In the genomic region with DNA sequence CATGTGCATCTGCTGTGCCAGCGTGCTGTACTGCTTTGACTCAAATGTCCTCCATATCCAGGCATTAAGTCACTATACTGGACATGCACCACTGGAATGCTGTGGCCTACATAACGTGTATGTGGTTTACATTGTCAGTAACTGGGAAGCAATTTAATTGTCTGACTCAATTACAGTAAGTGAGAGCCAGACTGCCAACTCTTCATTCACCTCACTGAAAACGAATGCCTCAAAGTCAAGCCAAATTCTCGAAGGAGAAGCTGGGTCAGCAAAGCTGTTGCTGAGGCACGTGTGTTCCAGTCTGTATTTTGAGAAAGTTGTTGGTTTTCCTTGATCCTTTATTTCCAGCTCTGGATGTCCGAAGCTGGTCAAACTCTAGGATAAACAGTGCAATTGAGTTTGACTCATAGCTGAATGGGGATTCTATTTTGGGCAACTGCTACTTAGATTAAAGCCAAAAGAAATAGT, we compare ENCODE assay signal across 16 cellular contexts.
DNase-seq lines count a peak whose midpoint lies in the region; FAIRE-seq and TF ChIP-seq lines count a peak whose summit lies in the region.
"Had no signal": no experiment of that assay in that cellular context is flagged by ENCODE, and none has a peak within 500 bp of the region (broad histone marks: within the 10 kb centered on the region; RNA-seq: fewer than 3 reads in every experiment).

No MANE protein-coding gene starts in this region.

- POLR2A ChIA-PET in MCF 10A (lab: Yijun Ruan, JAX) = interaction anchor here (0.7 to 1.2 kb wide), 4 partner anchors 17 to 172 kb away, joined by 3 to 4 read pairs (median 3); no protein-coding TSS in a partner anchor

- no peaks in the 10 kb centered on the region for H3K9me3 Mint-ChIP-seq in MCF 10A (ENCODE audit: unreplicated experiment)
- peaks cover 15% of the 10 kb centered on the region for H3K9me3 Mint-ChIP-seq in activated naive CD4-positive, alpha-beta T cell treated with anti-CD3 and anti-CD28 coated beads, Interleukin-2, amount 10 ng/mL, durations not matched to agents 7 days and 5 days

- no TSS peak for BruUV-seq in MCF 10A (replicated peaks; lab: Mats Ljungman, UMichigan)

- no peaks in the 10 kb centered on the region for H3K27me3 Mint-ChIP-seq in MCF 10A (ENCODE audit: insufficient read depth, unreplicated experiment)
- no peaks in the 10 kb centered on the region for H3K27me3 Mint-ChIP-seq in activated naive CD4-positive, alpha-beta T cell treated with anti-CD3 and anti-CD28 coated beads, Interleukin-2, amount 10 ng/mL, durations not matched to agents 7 days and 5 days
- H3K27me3 Mint-ChIP-seq: activated CD8-positive, alpha-beta T cell treated with anti-CD3 and anti-CD28 coated beads for 36 hours had no signal

- intact Hi-C loops in MCF 10A (cut with micrococcal nuclease) (no loop called here), breast epithelium (cut with DNase I; ENCODE audit: low total_unique reads) (loop anchor here (10.0 kb wide), 1 partner anchor 1363 kb away; no protein-coding TSS in a partner anchor)

- in situ Hi-C loops in astrocyte of the spinal cord (cut with HindIII; ENCODE audit: low sequenced_read_pairs) = no loop called here

- H3K4me3 Mint-ChIP-seq in MCF 10A (ENCODE audit: unreplicated experiment) = no peak overlapping the region
- no peak overlapping the region for H3K4me3 Mint-ChIP-seq in activated naive CD4-positive, alpha-beta T cell treated with anti-CD3 and anti-CD28 coated beads, Interleukin-2, amount 10 ng/mL, durations not matched to agents 7 days and 5 days
- H3K4me3 Mint-ChIP-seq: activated CD8-positive, alpha-beta T cell treated with anti-CD3 and anti-CD28 coated beads for 36 hours; nephron had no signal

- H3K27me3 ChIP-seq in breast epithelium = no peaks in the 10 kb centered on the region
- H3K27me3 ChIP-seq: right lobe of liver had no signal

- H3K4me1 ChIP-seq in breast epithelium = no peaks in the 10 kb centered on the region
- H3K4me1 ChIP-seq: HAP-1, left ventricle myocardium inferior, right lobe of liver had no signal

- H3K36me3 Mint-ChIP-seq in MCF 10A (ENCODE audit: insufficient read depth, unreplicated experiment) = no peaks in the 10 kb centered on the region
- no peaks in the 10 kb centered on the region for H3K36me3 Mint-ChIP-seq in activated naive CD4-positive, alpha-beta T cell treated with anti-CD3 and anti-CD28 coated beads, Interleukin-2, amount 10 ng/mL, durations not matched to agents 7 days and 5 days

- TF ChIP-seq CTCF in MCF 10A (IDR thresholded peaks at IDR 0.05; ENCODE audit: unreplicated experiment) (no peak), breast epithelium (IDR thresholded peaks at IDR 0.05) (no peak), astrocyte of the spinal cord (IDR thresholded peaks at IDR 0.05; ENCODE audit: low read depth, low read length) (no peak)

- peak overlapping the region; percentile 64 for H3K27ac Mint-ChIP-seq in MCF 10A (ENCODE audit: low read depth, unreplicated experiment)
- no peak overlapping the region for H3K27ac Mint-ChIP-seq in activated naive CD4-positive, alpha-beta T cell treated with anti-CD3 and anti-CD28 coated beads, Interleukin-2, amount 10 ng/mL, durations not matched to agents 7 days and 5 days
- H3K27ac Mint-ChIP-seq: activated CD8-positive, alpha-beta T cell treated with anti-CD3 and anti-CD28 coated beads for 36 hours; nephron had no signal

- no peak overlapping the region for H3K4me3 ChIP-seq in breast epithelium
- H3K4me3 ChIP-seq in astrocyte of the spinal cord (ENCODE audit: low read depth, low read length) = no peak overlapping the region
- H3K4me3 ChIP-seq: HAP-1, left ventricle myocardium inferior, right lobe of liver had no signal

- CTCF ChIA-PET in MCF 10A (lab: Yijun Ruan, JAX) = interaction anchor here (0.6 to 1.4 kb wide), 5 partner anchors 12 to 538 kb away, joined by 3 to 4 read pairs (median 3); no protein-coding TSS in a partner anchor
- CTCF ChIA-PET in activated naive CD4-positive, alpha-beta T cell treated with anti-CD3 and anti-CD28 coated beads, Interleukin-2, amount 10 ng/mL, durations not matched to agents 7 days and 5 days (lab: Charles Lee) = no interaction called here

- peak; percentile 64 for DNase-seq in MCF 10A (ENCODE audit: unreplicated experiment)
- no peak for DNase-seq in breast epithelium (ENCODE audit: low spot score in 2 of 2)
- DNase-seq in astrocyte of the spinal cord (ENCODE audit: low read depth, low spot score) = peak; percentile 96
- DNase-seq in iris pigment epithelial cell (ENCODE audit: low read depth) = peak; percentile 82
- no peak for DNase-seq in NAMALWA (ENCODE audit: low spot score)
- DNase-seq in activated naive CD4-positive, alpha-beta T cell treated with anti-CD3 and anti-CD28 coated beads, Interleukin-2, amount 10 ng/mL, durations not matched to agents 7 days and 5 days = no peak
- no peak for DNase-seq in H54 (ENCODE audit: insufficient read length, low spot score)
- no peak for DNase-seq in DMS79 (lab: John Stamatoyannopoulos, UW)
- DNase-seq: activated CD8-positive, alpha-beta T cell treated with anti-CD3 and anti-CD28 coated beads for 36 hours; left ventricle myocardium inferior; right lobe of liver; stimulated activated naive CD8-positive, alpha-beta T cell treated with anti-CD3 and anti-CD28 coated beads, Interleukin-15, Interleukin-2, amounts not matched to agents 100 U/mL and 50 U/mL, for 24 hours had no signal

- FAIRE-seq in H54 (lab: Jason Lieb, UNC) = no peak
- FAIRE-seq: bronchial epithelial cell had no signal

- no peaks in the 10 kb centered on the region for H3K36me3 ChIP-seq in breast epithelium
- H3K36me3 ChIP-seq: HAP-1, left ventricle myocardium inferior, right lobe of liver had no signal

- no peak for TF ChIP-seq POLR2A in breast epithelium (IDR thresholded peaks at IDR 0.05)
- TF ChIP-seq POLR2A in H54 (IDR thresholded peaks at IDR 0.05; ENCODE audit: low read depth, low read length) = no peak

- no peak overlapping the region for H3K27ac ChIP-seq in breast epithelium
- H3K27ac ChIP-seq: 22Rv1, left ventricle myocardium inferior, right lobe of liver had no signal

- no peaks in the 10 kb centered on the region for H3K9me3 ChIP-seq in breast epithelium
- H3K9me3 ChIP-seq: HAP-1, right lobe of liver had no signal

- H3K4me1 Mint-ChIP-seq in MCF 10A (ENCODE audit: insufficient read depth, unreplicated experiment) = peaks cover 11% of the 10 kb centered on the region
- H3K4me1 Mint-ChIP-seq in activated naive CD4-positive, alpha-beta T cell treated with anti-CD3 and anti-CD28 coated beads, Interleukin-2, amount 10 ng/mL, durations not matched to agents 7 days and 5 days = no peaks in the 10 kb centered on the region
- H3K4me1 Mint-ChIP-seq: nephron had no signal

Comparison
In these comparisons a context has a peak if more than half of its experiments do, and no peak if none do; other contexts are left out.
1. DNase-seq: peak in MCF 10A (single experiment), astrocyte of the spinal cord (single experiment) and iris pigment epithelial cell (single experiment); none in breast epithelium (0 of 2), NAMALWA (single experiment), activated naive CD4-positive, alpha-beta T cell treated with anti-CD3 and anti-CD28 coated beads, Interleukin-2, amount 10 ng/mL, durations not matched to agents 7 days and 5 days (single experiment), H54 (single experiment) and DMS79 (single experiment).